Comparison of ENCODE assay signal across 1 cellular context in the genomic region with DNA sequence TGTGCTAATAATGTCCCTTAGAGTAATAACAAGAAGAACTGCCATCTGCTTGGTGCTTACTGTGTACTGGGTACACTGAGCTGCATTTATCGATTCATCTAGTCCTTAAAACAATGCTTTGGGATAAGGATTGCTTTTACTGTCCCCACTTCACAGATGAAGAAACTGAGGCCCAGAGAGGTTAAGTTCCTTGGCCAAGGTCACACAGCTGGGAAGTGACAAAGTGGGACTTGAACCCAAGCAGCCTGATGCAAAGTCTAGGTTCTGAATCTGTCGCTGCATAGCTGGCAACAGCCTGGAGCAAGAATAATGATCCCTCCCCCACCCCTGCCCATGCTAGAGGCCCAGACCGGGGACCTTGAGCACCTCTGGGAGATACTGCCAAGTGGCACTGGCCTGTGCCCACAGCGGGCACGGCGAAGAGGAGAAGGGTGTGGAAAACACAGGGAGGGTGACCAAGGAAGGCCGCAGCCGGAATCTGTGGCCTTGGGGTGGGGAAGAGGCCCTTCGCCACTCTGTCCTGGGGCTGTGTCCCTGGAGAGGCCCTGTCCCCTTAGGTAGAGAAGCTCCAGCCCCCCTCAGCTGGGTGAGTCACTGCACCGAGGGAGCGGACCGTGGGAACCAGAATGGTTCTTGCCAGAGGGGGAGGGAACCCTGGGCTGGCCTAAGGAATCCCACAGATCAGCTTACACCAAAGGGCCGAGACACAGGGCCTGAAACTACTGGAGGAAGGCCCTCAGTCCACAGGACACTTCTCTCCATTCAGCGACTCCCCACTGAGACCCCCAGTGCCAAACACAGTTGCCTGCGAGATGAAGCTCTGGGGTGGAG.
TF ChIP-seq lines count a peak whose summit lies in the region.

No MANE protein-coding gene starts in this region.

TF ChIP-seq in K562, 482 proteins besides CTCF, POLR2A, EP300 and RAD21 (continued from another document):
- TF ChIP-seq ZNF318 (IDR thresholded peaks at IDR 0.05; ENCODE audit: borderline replicate concordance in 1 of 2, low read depth in 1 of 2): no peak
- TF ChIP-seq PHF20 (IDR thresholded peaks at IDR 0.05; ENCODE audit: partially characterized antibody): no peak
- no peak for TF ChIP-seq TCFL5 (CRISPR knock-in tag; conservative IDR thresholded peaks at IDR 0.05)
- no peak for TF ChIP-seq TEAD1 (CRISPR knock-in tag; IDR thresholded peaks at IDR 0.05)
- no peak for TF ChIP-seq ZNF311 (CRISPR knock-in tag; IDR thresholded peaks at IDR 0.05)
- TF ChIP-seq NFIX (CRISPR knock-in tag; IDR thresholded peaks at IDR 0.05; ENCODE audit: low read depth): no peak
- no peak for TF ChIP-seq RBM22 (IDR thresholded peaks at IDR 0.05; ENCODE audit: low read depth, low read length, poor library complexity, severe bottlenecking)
- no peak for TF ChIP-seq SMAD1 (IDR thresholded peaks at IDR 0.05; ENCODE audit: low read depth, low read length, partially characterized antibody)
- peak; percentile 94 for TF ChIP-seq RBM25 (IDR thresholded peaks at IDR 0.05; ENCODE audit: low read depth, low read length, severe bottlenecking)
- TF ChIP-seq BRCA1 (IDR thresholded peaks at IDR 0.05): no peak
- no peak for TF ChIP-seq BRCA1 (CRISPR knock-in tag; IDR thresholded peaks at IDR 0.05)
- no peak for TF ChIP-seq CTBP1 (IDR thresholded peaks at IDR 0.05; ENCODE audit: borderline replicate concordance)
- no peak for TF ChIP-seq SIN3B (IDR thresholded peaks at IDR 0.05; ENCODE audit: low read depth)
- TF ChIP-seq, protein P1, sequence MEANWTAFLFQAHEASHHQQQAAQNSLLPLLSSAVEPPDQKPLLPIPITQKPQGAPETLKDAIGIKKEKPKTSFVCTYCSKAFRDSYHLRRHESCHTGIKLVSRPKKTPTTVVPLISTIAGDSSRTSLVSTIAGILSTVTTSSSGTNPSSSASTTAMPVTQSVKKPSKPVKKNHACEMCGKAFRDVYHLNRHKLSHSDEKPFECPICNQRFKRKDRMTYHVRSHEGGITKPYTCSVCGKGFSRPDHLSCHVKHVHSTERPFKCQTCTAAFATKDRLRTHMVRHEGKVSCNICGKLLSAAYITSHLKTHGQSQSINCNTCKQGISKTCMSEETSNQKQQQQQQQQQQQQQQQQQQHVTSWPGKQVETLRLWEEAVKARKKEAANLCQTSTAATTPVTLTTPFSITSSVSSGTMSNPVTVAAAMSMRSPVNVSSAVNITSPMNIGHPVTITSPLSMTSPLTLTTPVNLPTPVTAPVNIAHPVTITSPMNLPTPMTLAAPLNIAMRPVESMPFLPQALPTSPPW (CRISPR knock-in tag; IDR thresholded peaks at IDR 0.05): peak; percentile 22; the same call in 1 of the 2 replicates
- no peak for TF ChIP-seq ELF2 (CRISPR knock-in tag; IDR thresholded peaks at IDR 0.05)
- peak; percentile 84; the same call in 1 of the 2 replicates for TF ChIP-seq SMARCA5 (IDR thresholded peaks at IDR 0.05)
- TF ChIP-seq NR2C1 (IDR thresholded peaks at IDR 0.05): no peak
- TF ChIP-seq NR2C1 (tag; IDR thresholded peaks at IDR 0.05): no peak
- TF ChIP-seq ZFX (CRISPR knock-in tag; IDR thresholded peaks at IDR 0.05): peak; percentile 31
- no peak for TF ChIP-seq DIDO1 (tag; IDR thresholded peaks at IDR 0.05; ENCODE audit: low read depth)
- no peak for TF ChIP-seq NCOA1 (IDR thresholded peaks at IDR 0.05; ENCODE audit: low read depth)
- TF ChIP-seq THRAP3 (IDR thresholded peaks at IDR 0.05; ENCODE audit: borderline replicate concordance): no peak
- no peak for TF ChIP-seq NFRKB (IDR thresholded peaks at IDR 0.05; ENCODE audit: low read depth)
- TF ChIP-seq BRD4 (IDR thresholded peaks at IDR 0.05): no peak
- no peak for TF ChIP-seq IRF9 (tag; IDR thresholded peaks at IDR 0.05)
- TF ChIP-seq MAFF (IDR thresholded peaks at IDR 0.05; ENCODE audit: low read length): no peak
- no peak for TF ChIP-seq SNIP1 (IDR thresholded peaks at IDR 0.05; ENCODE audit: low read depth)
- TF ChIP-seq, protein P2, sequence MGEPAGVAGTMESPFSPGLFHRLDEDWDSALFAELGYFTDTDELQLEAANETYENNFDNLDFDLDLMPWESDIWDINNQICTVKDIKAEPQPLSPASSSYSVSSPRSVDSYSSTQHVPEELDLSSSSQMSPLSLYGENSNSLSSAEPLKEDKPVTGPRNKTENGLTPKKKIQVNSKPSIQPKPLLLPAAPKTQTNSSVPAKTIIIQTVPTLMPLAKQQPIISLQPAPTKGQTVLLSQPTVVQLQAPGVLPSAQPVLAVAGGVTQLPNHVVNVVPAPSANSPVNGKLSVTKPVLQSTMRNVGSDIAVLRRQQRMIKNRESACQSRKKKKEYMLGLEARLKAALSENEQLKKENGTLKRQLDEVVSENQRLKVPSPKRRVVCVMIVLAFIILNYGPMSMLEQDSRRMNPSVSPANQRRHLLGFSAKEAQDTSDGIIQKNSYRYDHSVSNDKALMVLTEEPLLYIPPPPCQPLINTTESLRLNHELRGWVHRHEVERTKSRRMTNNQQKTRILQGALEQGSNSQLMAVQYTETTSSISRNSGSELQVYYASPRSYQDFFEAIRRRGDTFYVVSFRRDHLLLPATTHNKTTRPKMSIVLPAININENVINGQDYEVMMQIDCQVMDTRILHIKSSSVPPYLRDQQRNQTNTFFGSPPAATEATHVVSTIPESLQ (CRISPR knock-in tag; IDR thresholded peaks at IDR 0.05): no peak
- TF ChIP-seq ZFP36 (IDR thresholded peaks at IDR 0.05; ENCODE audit: low read depth, low read length, partially characterized antibody): peak; percentile 82
- no peak for TF ChIP-seq TAF9B (IDR thresholded peaks at IDR 0.05; ENCODE audit: partially characterized antibody)
- TF ChIP-seq, protein P3, sequence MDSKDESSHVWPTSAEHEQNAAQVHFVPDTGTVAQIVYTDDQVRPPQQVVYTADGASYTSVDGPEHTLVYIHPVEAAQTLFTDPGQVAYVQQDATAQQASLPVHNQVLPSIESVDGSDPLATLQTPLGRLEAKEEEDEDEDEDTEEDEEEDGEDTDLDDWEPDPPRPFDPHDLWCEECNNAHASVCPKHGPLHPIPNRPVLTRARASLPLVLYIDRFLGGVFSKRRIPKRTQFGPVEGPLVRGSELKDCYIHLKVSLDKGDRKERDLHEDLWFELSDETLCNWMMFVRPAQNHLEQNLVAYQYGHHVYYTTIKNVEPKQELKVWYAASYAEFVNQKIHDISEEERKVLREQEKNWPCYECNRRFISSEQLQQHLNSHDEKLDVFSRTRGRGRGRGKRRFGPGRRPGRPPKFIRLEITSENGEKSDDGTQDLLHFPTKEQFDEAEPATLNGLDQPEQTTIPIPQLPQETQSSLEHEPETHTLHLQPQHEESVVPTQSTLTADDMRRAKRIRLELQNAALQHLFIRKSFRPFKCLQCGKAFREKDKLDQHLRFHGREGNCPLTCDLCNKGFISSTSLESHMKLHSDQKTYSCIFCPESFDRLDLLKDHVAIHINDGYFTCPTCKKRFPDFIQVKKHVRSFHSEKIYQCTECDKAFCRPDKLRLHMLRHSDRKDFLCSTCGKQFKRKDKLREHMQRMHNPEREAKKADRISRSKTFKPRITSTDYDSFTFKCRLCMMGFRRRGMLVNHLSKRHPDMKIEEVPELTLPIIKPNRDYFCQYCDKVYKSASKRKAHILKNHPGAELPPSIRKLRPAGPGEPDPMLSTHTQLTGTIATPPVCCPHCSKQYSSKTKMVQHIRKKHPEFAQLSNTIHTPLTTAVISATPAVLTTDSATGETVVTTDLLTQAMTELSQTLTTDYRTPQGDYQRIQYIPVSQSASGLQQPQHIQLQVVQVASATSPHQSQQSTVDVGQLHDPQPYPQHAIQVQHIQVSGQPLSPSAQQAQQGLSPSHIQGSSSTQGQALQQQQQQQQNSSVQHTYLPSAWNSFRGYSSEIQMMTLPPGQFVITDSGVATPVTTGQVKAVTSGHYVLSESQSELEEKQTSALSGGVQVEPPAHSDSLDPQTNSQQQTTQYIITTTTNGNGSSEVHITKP (IDR thresholded peaks at IDR 0.05; ENCODE audit: partially characterized antibody): peak; percentile 40
- no peak for TF ChIP-seq ZNF699 (CRISPR knock-in tag; IDR thresholded peaks at IDR 0.05; ENCODE audit: insufficient replicate concordance)
- no peak for TF ChIP-seq ATF7 (IDR thresholded peaks at IDR 0.05)
- TF ChIP-seq MYNN (IDR thresholded peaks at IDR 0.05): no peak
- TF ChIP-seq MYNN (CRISPR knock-in tag; IDR thresholded peaks at IDR 0.05): no peak
- TF ChIP-seq MTA3 (IDR thresholded peaks at IDR 0.05; ENCODE audit: borderline replicate concordance): no peak
- TF ChIP-seq FOSL1 (tag; conservative IDR thresholded peaks at IDR 0.05): peak; percentile 49; the same call in 1 of the 2 replicates
- peak in 1 of 2 experiments; percentile 55; a peak in 2 of 4 replicates for TF ChIP-seq RCOR1 (IDR thresholded peaks at IDR 0.05; ENCODE audit: borderline replicate concordance in 1 of 2, low read depth in 2 of 2, low read length in 2 of 2)
- TF ChIP-seq CSDE1 (IDR thresholded peaks at IDR 0.05): no peak
- no peak for TF ChIP-seq MTA2 (IDR thresholded peaks at IDR 0.05; ENCODE audit: low read depth)
- TF ChIP-seq ETV5 (CRISPR knock-in tag; IDR thresholded peaks at IDR 0.05; ENCODE audit: low read depth): no peak
- peak; percentile 92 for TF ChIP-seq BCOR (IDR thresholded peaks at IDR 0.05)
- TF ChIP-seq OTX1 (CRISPR knock-in tag; IDR thresholded peaks at IDR 0.05): no peak
- TF ChIP-seq ESRRA (IDR thresholded peaks at IDR 0.05; ENCODE audit: borderline replicate concordance, low read depth): peak; percentile 87
- TF ChIP-seq KDM1A (IDR thresholded peaks at IDR 0.05): peak; percentile 62 to 84
- no peak for TF ChIP-seq POLR2G (IDR thresholded peaks at IDR 0.05; ENCODE audit: low read depth, low read length)
- peak; percentile 56 for TF ChIP-seq ATF3 (IDR thresholded peaks at IDR 0.05)
- no peak for TF ChIP-seq ATF3 (CRISPR knock-in tag; conservative IDR thresholded peaks at IDR 0.05)
- TF ChIP-seq DMBX1 (CRISPR knock-in tag; IDR thresholded peaks at IDR 0.05; ENCODE audit: borderline replicate concordance): no peak
